16 cellular contexts compared by ENCODE assay signal in the genomic region with DNA sequence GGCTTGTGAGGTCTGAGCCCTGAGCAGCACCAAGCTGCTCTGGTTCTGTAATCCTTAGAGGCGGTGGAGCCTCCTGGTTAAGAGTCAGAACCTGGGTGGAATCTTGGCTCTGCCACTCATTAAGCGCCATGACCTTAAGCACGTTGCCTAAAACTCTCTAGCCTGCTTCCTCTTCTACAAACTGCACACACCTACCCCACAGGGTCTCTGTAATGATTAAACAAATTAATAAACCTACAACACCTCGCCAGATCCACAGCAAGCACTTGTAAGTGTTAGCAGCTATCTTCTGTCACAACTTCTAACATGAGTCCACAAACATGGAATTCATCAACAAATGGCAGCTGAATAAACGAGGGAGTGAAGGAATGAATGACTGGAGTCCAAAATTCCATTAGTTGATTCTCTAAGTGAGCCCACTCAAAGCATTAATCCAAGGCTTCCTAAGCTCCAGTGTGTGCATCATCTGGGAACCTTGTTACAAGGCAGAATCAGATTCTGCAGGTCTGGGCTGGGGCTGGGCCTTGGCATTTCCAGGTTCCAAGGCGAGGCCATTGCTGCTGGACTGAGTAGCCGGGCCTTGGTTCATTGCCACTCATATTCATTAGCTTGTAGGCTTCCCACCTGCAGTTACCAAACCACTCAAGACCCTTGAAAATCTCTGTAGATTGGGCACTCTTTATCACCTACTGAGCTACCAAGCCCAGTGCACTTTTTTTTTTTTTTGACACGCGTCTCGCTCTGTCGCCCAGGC.
DNase-seq lines count a peak whose midpoint lies in the region; ATAC-seq and TF ChIP-seq lines count a peak whose summit lies in the region.
"Had no signal": no experiment of that assay in that cellular context is flagged by ENCODE, and none has a peak within 500 bp of the region (broad histone marks: within the 10 kb centered on the region; RNA-seq: fewer than 3 reads in every experiment).

No MANE protein-coding gene starts in this region.

- H3K36me3 ChIP-seq in BLaER1 treated with 17β-estradiol and CSF1 and Interleukin-3, amounts not matched to agents 10 nM and 100 nM, result no peaks in the 10 kb centered on the region
- H3K36me3 ChIP-seq in SU-DHL-6 (ENCODE audit: low read length), result no peaks in the 10 kb centered on the region
- H3K36me3 ChIP-seq: BE2C, cardiac muscle cell, heart left ventricle, thoracic aorta had no signal

- ATAC-seq in esophagus mucosa, result no peak
- ATAC-seq: heart left ventricle had no signal

- H3K4me3 ChIP-seq in BLaER1 treated with 17β-estradiol and CSF1 and Interleukin-3, amounts not matched to agents 10 nM and 100 nM, result no peak overlapping the region
- H3K4me3 ChIP-seq in GM08714 (ENCODE audit: low read length), result peak overlapping the region; percentile 26; the same call in 1 of the 2 replicates
- H3K4me3 ChIP-seq in SU-DHL-6 (ENCODE audit: insufficient read depth, low read length, poor library complexity, severe bottlenecking), result no peak overlapping the region
- H3K4me3 ChIP-seq: cardiac muscle cell, heart left ventricle, thoracic aorta had no signal

- no peaks in the 10 kb centered on the region for H3K9me3 ChIP-seq in BLaER1 treated with 17β-estradiol and CSF1 and Interleukin-3, amounts not matched to agents 10 nM and 100 nM (replicated peaks in 1 of 11)
- H3K9me3 ChIP-seq in SU-DHL-6 (ENCODE audit: insufficient read depth, low read length), result no peaks in the 10 kb centered on the region
- H3K9me3 ChIP-seq: BE2C, heart left ventricle, thoracic aorta had no signal

- H3F3A ChIP-seq in SU-DHL-6 (ENCODE audit: insufficient read depth), result peaks cover 35% of the 10 kb centered on the region

- TF ChIP-seq CTCF in SU-DHL-6 (IDR thresholded peaks at IDR 0.05; ENCODE audit: insufficient read depth, low read length, poor library complexity, severe bottlenecking), result no peak

- no peaks in the 10 kb centered on the region for H3K9me2 ChIP-seq in SU-DHL-6 (replicated peaks; ENCODE audit: insufficient read depth, low read length)

- H3K79me2 ChIP-seq in SU-DHL-6 (ENCODE audit: insufficient read depth, low read length), result no peaks in the 10 kb centered on the region

- H3K4me2 ChIP-seq in BLaER1 treated with 17β-estradiol and CSF1 and Interleukin-3, amounts not matched to agents 10 nM and 100 nM, result peak overlapping the region; percentile 87 to 97 (median 92)
- H3K4me2 ChIP-seq in SU-DHL-6 (ENCODE audit: low read depth, low read length, poor library complexity, severe bottlenecking), result peak overlapping the region; percentile 73

- DNase-seq in kidney tubule cell (ENCODE audit: low spot score) (peak; percentile 56), dedifferentiated amniotic fluid mesenchymal stem cell (ENCODE audit: extremely low spot score) (no peak), cerebellum (ENCODE audit: low spot score) (no peak)
- DNase-seq: BE2C; DMS53; effector CD4-positive, alpha-beta T cell; heart left ventricle; NCI-H1092; NCI-H2171 had no signal

- H3K9ac ChIP-seq in BLaER1 treated with 17β-estradiol and CSF1 and Interleukin-3, amounts not matched to agents 10 nM and 100 nM, result no peak overlapping the region
- H3K9ac ChIP-seq in SU-DHL-6 (ENCODE audit: low read length), result peak overlapping the region; percentile 58

- H3K27ac ChIP-seq in BLaER1 treated with 17β-estradiol and CSF1 and Interleukin-3, amounts not matched to agents 10 nM and 100 nM, result peak overlapping the region in 9 of 11 experiments; percentile 1 to 89 (median 75); a peak in 15 of 22 replicates
- H3K27ac ChIP-seq in SU-DHL-6 (ENCODE audit: low read depth, low read length), result peak overlapping the region; percentile 97
- H3K27ac ChIP-seq: cardiac muscle cell, heart left ventricle, thoracic aorta, VCaP had no signal

- peaks cover 49 to 84% (median 61%) of the 10 kb centered on the region in 10 experiments for H3K4me1 ChIP-seq in BLaER1 treated with 17β-estradiol and CSF1 and Interleukin-3, amounts not matched to agents 10 nM and 100 nM
- H3K4me1 ChIP-seq: BE2C had no signal

- H3K27me3 ChIP-seq in BLaER1 treated with 17β-estradiol and CSF1 and Interleukin-3, amounts not matched to agents 10 nM and 100 nM, result no peaks in the 10 kb centered on the region
- H3K27me3 ChIP-seq in SU-DHL-6 (ENCODE audit: low read length), result no peaks in the 10 kb centered on the region
- H3K27me3 ChIP-seq: BE2C, cardiac muscle cell, heart left ventricle had no signal

- H2AFZ ChIP-seq in SU-DHL-6 (ENCODE audit: low read depth, low read length, severe bottlenecking), result no peak overlapping the region

- no peaks in the 10 kb centered on the region for H4K20me1 ChIP-seq in BLaER1 treated with 17β-estradiol and CSF1 and Interleukin-3, amounts not matched to agents 10 nM and 100 nM
- no peaks in the 10 kb centered on the region for H4K20me1 ChIP-seq in SU-DHL-6 (ENCODE audit: low read depth, low read length)
